Comparison of ENCODE assay signal across 8 cellular contexts in the genomic region with DNA sequence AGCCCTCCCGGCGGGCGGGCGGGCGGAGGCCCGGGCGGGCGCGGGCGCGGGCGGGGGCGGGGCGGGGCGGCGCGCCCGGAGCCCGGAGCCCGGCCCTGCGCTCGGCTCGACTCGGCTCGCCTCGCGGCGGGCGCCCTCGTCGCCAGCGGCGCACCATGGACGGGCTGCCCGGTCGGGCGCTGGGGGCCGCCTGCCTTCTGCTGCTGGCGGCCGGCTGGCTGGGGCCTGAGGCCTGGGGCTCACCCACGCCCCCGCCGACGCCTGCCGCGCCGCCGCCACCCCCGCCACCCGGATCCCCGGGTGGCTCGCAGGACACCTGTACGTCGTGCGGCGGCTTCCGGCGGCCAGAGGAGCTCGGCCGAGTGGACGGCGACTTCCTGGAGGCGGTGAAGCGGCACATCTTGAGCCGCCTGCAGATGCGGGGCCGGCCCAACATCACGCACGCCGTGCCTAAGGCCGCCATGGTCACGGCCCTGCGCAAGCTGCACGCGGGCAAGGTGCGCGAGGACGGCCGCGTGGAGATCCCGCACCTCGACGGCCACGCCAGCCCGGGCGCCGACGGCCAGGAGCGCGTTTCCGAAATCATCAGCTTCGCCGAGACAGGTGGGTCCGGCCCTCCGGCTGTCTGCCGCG. TPM values are rescaled to one million over a fixed set of nuclear protein-coding genes. Genes with fewer than 3 reads are reported as not detected.
DNase-seq lines count a peak whose midpoint lies in the region; ATAC-seq, FAIRE-seq and TF ChIP-seq lines count a peak whose summit lies in the region.

TSS of gene INHBB (plus strand) at position 103 of the 633 bp plus-strand sequence. CDS start at position 156, 53 bp downstream.

- TF ChIP-seq CTCF in kidney (IDR thresholded peaks at IDR 0.05; ENCODE audit: borderline replicate concordance, extremely low read depth, insufficient read depth) (no peak), stomach (IDR thresholded peaks at IDR 0.05) (no peak)

- ATAC-seq in activated naive CD8-positive, alpha-beta T cell treated with anti-CD3 and anti-CD28 coated beads, Interleukin-2, amount 10 ng/mL, durations not matched to agents 7 days and 5 days (ENCODE audit: low read depth): peak; percentile 17
- no peak for ATAC-seq in HG02610 (IDR thresholded peaks at IDR 0.05; ENCODE audit: unreplicated experiment)
- ATAC-seq in HG03378 (IDR thresholded peaks at IDR 0.05; ENCODE audit: unreplicated experiment): no peak

- no peaks in the 10 kb centered on the region for H3K9me3 Mint-ChIP-seq in activated naive CD4-positive, alpha-beta T cell treated with anti-CD3 and anti-CD28 coated beads, Interleukin-2, amount 50 U/mL, for 24 hours
- H3K9me3 Mint-ChIP-seq in activated naive CD8-positive, alpha-beta T cell treated with anti-CD3 and anti-CD28 coated beads, Interleukin-2, amount 10 ng/mL, durations not matched to agents 7 days and 5 days: no peaks in the 10 kb centered on the region

- H3K4me3 ChIP-seq in kidney (ENCODE audit: low read length in 2 of 2) (peak within 1 kb of the TSS; percentile 17 to 24), stomach (peak within 1 kb of the TSS; percentile 54 to 74 (median 57))

- FAIRE-seq in kidney (lab: Jason Lieb, UNC): no peak

- intact Hi-C loops in kidney (cut with DNase I): no loop called here
- intact Hi-C loops in stomach (cut with DNase I; ENCODE audit: low total_unique reads): no loop called here

- H3K27me3 Mint-ChIP-seq in activated naive CD4-positive, alpha-beta T cell treated with anti-CD3 and anti-CD28 coated beads, Interleukin-2, amount 50 U/mL, for 24 hours: peaks cover 37% of the 10 kb centered on the region
- H3K27me3 Mint-ChIP-seq in activated naive CD8-positive, alpha-beta T cell treated with anti-CD3 and anti-CD28 coated beads, Interleukin-2, amount 10 ng/mL, durations not matched to agents 7 days and 5 days: peaks cover 62% of the 10 kb centered on the region

- H3K27ac Mint-ChIP-seq in activated naive CD4-positive, alpha-beta T cell treated with anti-CD3 and anti-CD28 coated beads, Interleukin-2, amount 50 U/mL, for 24 hours: no peak within 1 kb of the TSS
- H3K27ac Mint-ChIP-seq in activated naive CD8-positive, alpha-beta T cell treated with anti-CD3 and anti-CD28 coated beads, Interleukin-2, amount 10 ng/mL, durations not matched to agents 7 days and 5 days: no peak within 1 kb of the TSS

- H3K9ac ChIP-seq in kidney (ENCODE audit: low read length in 2 of 2): no peak within 1 kb of the TSS

- no peak for TF ChIP-seq EP300 in stomach (IDR thresholded peaks at IDR 0.05)

- no peaks in the 10 kb centered on the region for H3K9me3 ChIP-seq in kidney (ENCODE audit: control insufficient read depth in 1 of 2, low read length in 2 of 2)
- no peaks in the 10 kb centered on the region for H3K9me3 ChIP-seq in stomach

- peaks cover 22% of the 10 kb centered on the region for H3K4me1 Mint-ChIP-seq in activated naive CD4-positive, alpha-beta T cell treated with anti-CD3 and anti-CD28 coated beads, Interleukin-2, amount 50 U/mL, for 24 hours
- peaks cover 14% of the 10 kb centered on the region for H3K4me1 Mint-ChIP-seq in activated naive CD8-positive, alpha-beta T cell treated with anti-CD3 and anti-CD28 coated beads, Interleukin-2, amount 10 ng/mL, durations not matched to agents 7 days and 5 days

- no peak for TF ChIP-seq POLR2A in stomach (IDR thresholded peaks at IDR 0.05)

- H3K4me1 ChIP-seq in kidney (ENCODE audit: control insufficient read depth in 1 of 2, insufficient read depth in 1 of 2, low read depth in 1 of 2, low read length in 2 of 2) (peaks cover 2 to 12% of the 10 kb centered on the region in 2 donors), stomach (peaks cover 35 to 55% (median 46%) of the 10 kb centered on the region in 4 donors)

- H3K27me3 ChIP-seq in stomach: peaks cover 12 to 95% (median 60%) of the 10 kb centered on the region in 3 donors

- no peaks in the 10 kb centered on the region for H3K36me3 Mint-ChIP-seq in activated naive CD4-positive, alpha-beta T cell treated with anti-CD3 and anti-CD28 coated beads, Interleukin-2, amount 50 U/mL, for 24 hours
- H3K36me3 Mint-ChIP-seq in activated naive CD8-positive, alpha-beta T cell treated with anti-CD3 and anti-CD28 coated beads, Interleukin-2, amount 10 ng/mL, durations not matched to agents 7 days and 5 days: no peaks in the 10 kb centered on the region

- H3K27ac ChIP-seq in kidney (ENCODE audit: low read depth in 2 of 2, low read length in 2 of 2) (no peak within 1 kb of the TSS), stomach (peak within 1 kb of the TSS; percentile 4 to 73 (median 44))

- POLR2A ChIA-PET in activated naive CD8-positive, alpha-beta T cell treated with anti-CD3 and anti-CD28 coated beads, Interleukin-2, amount 10 ng/mL, durations not matched to agents 7 days and 5 days (lab: Charles Lee): no interaction called here

- WGBS in stomach, 5 donors: 0 to 8% (median 3%) methylated on average over 2 to 96 of the region's 97 CpGs

- peak within 1 kb of the TSS; percentile 66 for H3K4me3 Mint-ChIP-seq in activated naive CD4-positive, alpha-beta T cell treated with anti-CD3 and anti-CD28 coated beads, Interleukin-2, amount 50 U/mL, for 24 hours
- H3K4me3 Mint-ChIP-seq in activated naive CD8-positive, alpha-beta T cell treated with anti-CD3 and anti-CD28 coated beads, Interleukin-2, amount 10 ng/mL, durations not matched to agents 7 days and 5 days: peak within 1 kb of the TSS; percentile 65

- DNase-seq in activated naive CD4-positive, alpha-beta T cell treated with Interleukin-2 at 50 U/mL for 16 hours: no peak
- peak; percentile 42 for DNase-seq in activated naive CD8-positive, alpha-beta T cell treated with anti-CD3 and anti-CD28 coated beads, Interleukin-2, amount 10 ng/mL, durations not matched to agents 7 days and 5 days
- DNase-seq in kidney (peak; percentile 77), stomach (no peak), pons (ENCODE audit: low spot score) (no peak)

- no peaks in the 10 kb centered on the region for H3K36me3 ChIP-seq in kidney (ENCODE audit: control insufficient read depth in 1 of 2, insufficient read depth in 2 of 2, low read length in 2 of 2)
- peaks cover 0 to 10% (median 0%) of the 10 kb centered on the region in 4 donors for H3K36me3 ChIP-seq in stomach

RNA-seq across cellular contexts. Expression of gene INHBB, which starts in this region (rescaled TPM):
- total RNA-seq in activated naive CD8-positive, alpha-beta T cell treated with anti-CD3 and anti-CD28 coated beads, Interleukin-2, amount 10 ng/mL, durations not matched to agents 7 days and 5 days: not detected
- 3.7 TPM for total RNA-seq in kidney
- 0.49 TPM for polyA plus RNA-seq in kidney (ENCODE audit: insufficient read depth, low read depth, low replicate concordance)
- 1 to 10 TPM in 2 of 5 donors, under 1 TPM in 2, not detected in 1; 0.37 to 7.2 (median 1.5) TPM for total RNA-seq in stomach
- 1 to 10 TPM in 1 of 3 donors, under 1 TPM in 2; 0.37 to 1.9 (median 0.61) TPM for polyA plus RNA-seq in stomach

Comparison
In these comparisons a context has a peak if more than half of its experiments do, and no peak if none do; other contexts are left out.
1. Peak in DNase-seq and ATAC-seq in activated naive CD8-positive, alpha-beta T cell treated with anti-CD3 and anti-CD28 coated beads, Interleukin-2, amount 10 ng/mL, durations not matched to agents 7 days and 5 days; RNA of the gene not detected or under 1 TPM.
2. H3K27ac ChIP-seq: peak in stomach (5 of 5); none in kidney (0 of 2).